ENCODE assay signal across 14 cellular contexts in the genomic region with DNA sequence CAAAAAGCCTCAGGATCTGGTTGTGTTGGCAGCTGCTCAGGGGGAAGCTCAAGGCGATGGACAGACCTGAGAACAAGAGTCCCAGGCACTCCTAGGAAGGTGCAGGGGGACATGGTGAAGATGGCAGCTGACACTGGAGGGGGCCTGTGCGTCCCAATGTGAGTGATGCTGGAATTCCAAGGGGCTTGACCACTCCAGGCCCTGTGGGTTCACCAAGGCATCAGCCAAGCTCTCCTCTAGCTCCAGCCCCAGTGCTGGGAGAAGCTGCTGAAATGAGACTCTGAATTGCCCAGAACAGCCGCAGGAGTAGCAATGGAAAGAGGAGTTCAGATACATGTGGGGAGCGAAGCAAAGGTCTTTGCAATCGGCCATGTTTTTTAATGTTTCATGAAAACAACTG.
"Had no signal": no experiment of that assay in that cellular context is flagged by ENCODE, and none has a peak within 500 bp of the region (broad histone marks: within the 10 kb centered on the region; RNA-seq: fewer than 3 reads in every experiment).

No MANE protein-coding gene starts in this region.

- H3K9me3 ChIP-seq: adrenal gland, colonic mucosa, gastrocnemius medialis, left ventricle myocardium inferior, neutrophil, thyroid gland had no signal

- H3K27ac ChIP-seq: adrenal gland, colonic mucosa, gastrocnemius medialis, left ventricle myocardium inferior, neutrophil, thyroid gland had no signal

- H3K27me3 ChIP-seq: adrenal gland, colonic mucosa, gastrocnemius medialis, neutrophil, thyroid gland had no signal

- H3K4me3 ChIP-seq: adrenal gland, colonic mucosa, gastrocnemius medialis, left ventricle myocardium inferior, thyroid gland had no signal

- H3K4me1 ChIP-seq: colonic mucosa, gastrocnemius medialis, left ventricle myocardium inferior, thyroid gland had no signal

- ATAC-seq: activated CD4-positive, CD25-positive, alpha-beta regulatory T cell treated with anti-CD3 and anti-CD28 coated beads, Interleukin-2, amount 50 U/mL, for 24 hours; gastrocnemius medialis had no signal

- DNase-seq: activated CD4-positive, alpha-beta T cell treated with anti-CD3 and anti-CD28 coated beads, Interleukin-2, amount 50 U/mL, for 48 hours; activated gamma-delta T cell treated with Interleukin-2 at 50 U/mL for 16 hours; colonic mucosa; gastrocnemius medialis; kidney; left ventricle myocardium inferior; mesendoderm; posterior cingulate gyrus; stimulated activated CD4-positive, alpha-beta T cell treated with anti-CD3 and anti-CD28 coated beads, Interleukin-15, amount 100 ng/mL, for 24 hours; stimulated activated CD4-positive, alpha-beta T cell treated with anti-CD3 and anti-CD28 coated beads, Interleukin-4, amount 100 ng/mL, for 24 hours; thyroid gland had no signal

- H3K36me3 ChIP-seq: colonic mucosa had no signal
